In genomic region chrX:112731793-112732192, GRCh38 we compare ENCODE assay signal across 11 cellular contexts. TPM values are rescaled to one million over a fixed set of nuclear protein-coding genes. Genes with fewer than 3 reads are reported as not detected.
A peak's percentile ranks its signal among the peaks of the same experiment; 100 is the strongest.
DNase-seq lines count a peak whose midpoint lies in the region; ATAC-seq, FAIRE-seq and TF ChIP-seq lines count a peak whose summit lies in the region.
"Had no signal": no experiment of that assay in that cellular context is flagged by ENCODE, and none has a peak within 500 bp of the region (broad histone marks: within the 10 kb centered on the region; RNA-seq: fewer than 3 reads in every experiment).

No MANE protein-coding gene starts in this region.

- WGBS in HepG2 (ENCODE audit: low lambda C conversion rate), result 0% methylated on average over 3 of the region's 3 CpGs
- WGBS in aorta, 2 donors, result 49 to 81% methylated on average over 3 of the region's 3 CpGs

- H3K4me1 ChIP-seq in HCT116 (ENCODE audit: control insufficient read depth in 1 of 2, insufficient read depth in 2 of 2, low read length in 2 of 2) (no peaks in the 10 kb centered on the region), HepG2 (ENCODE audit: insufficient read depth, low read length) (no peaks in the 10 kb centered on the region), aorta (ENCODE audit: control insufficient read depth in 1 of 2, insufficient read depth in 2 of 2, low read length in 2 of 2) (no peaks in the 10 kb centered on the region)

- POLR2A ChIA-PET in HCT116 (lab: Charles Lee) (no interaction called here), HepG2 (lab: Yijun Ruan, JAX) (no interaction called here)

- no peak overlapping the region for H3K9ac ChIP-seq in HCT116 (ENCODE audit: low read length)
- H3K9ac ChIP-seq in HepG2 (ENCODE audit: insufficient read depth, low read depth, low read length), result no peak overlapping the region

- H3K4me3 ChIP-seq in HCT116 (replicated peaks in 1 of 2; ENCODE audit: low read depth in 1 of 2, low read length in 2 of 2) (no peak overlapping the region), HepG2 (replicated peaks in 1 of 3; ENCODE audit: insufficient read depth in 1 of 3, low read depth in 2 of 3, low read length in 3 of 3) (no peak overlapping the region), aorta (ENCODE audit: low read length in 2 of 2) (no peak overlapping the region), MG63 (no peak overlapping the region)

- RAD21 ChIA-PET in HCT116 (lab: Charles Lee; ENCODE audit: low non-redundant PET in 1 of 2, low total read pairs in 2 of 2, uncharacterized antibody in 2 of 2, unreplicated experiment in 2 of 2), result no interaction called here

- H3K79me2 ChIP-seq in HCT116 (ENCODE audit: insufficient read depth, low read length), result no peaks in the 10 kb centered on the region
- H3K79me2 ChIP-seq in HepG2 (ENCODE audit: insufficient read depth, low read length), result no peaks in the 10 kb centered on the region

- no peak overlapping the region for H2AFZ ChIP-seq in HCT116 (ENCODE audit: low read depth, low read length, poor library complexity, severe bottlenecking)
- H2AFZ ChIP-seq in HepG2 (ENCODE audit: low read length), result no peak overlapping the region

- TF ChIP-seq POLR2A in HCT116 (IDR thresholded peaks at IDR 0.05; ENCODE audit: borderline replicate concordance, extremely low read depth, insufficient read depth, insufficient read length) (no peak), HepG2 (IDR thresholded peaks at IDR 0.05; ENCODE audit: insufficient read depth in 1 of 2, low read depth in 2 of 2, low read length in 2 of 2) (no peak)

- in situ Hi-C loops in HepG2 (cut with HindIII; ENCODE audit: extremely low pct_ligation_motif_present, low pct_unique_long_range_greater_than_20kb), result no loop called here

- H3K27ac ChIP-seq in HCT116 (ENCODE audit: low read depth, low read length) (no peak overlapping the region), HepG2 (ENCODE audit: extremely low read length, insufficient read depth, low read length) (no peak overlapping the region), aorta (ENCODE audit: low read depth in 1 of 2, low read length in 2 of 2) (no peak overlapping the region)
- H3K27ac ChIP-seq: HL-60 had no signal

- no peaks in the 10 kb centered on the region for H3K9me2 ChIP-seq in HCT116 (ENCODE audit: insufficient read depth)

- H3K4me2 ChIP-seq in HCT116 (ENCODE audit: low read length), result no peak overlapping the region
- H3K4me2 ChIP-seq in HepG2 (ENCODE audit: low read depth, low read length), result no peak overlapping the region

- H4K20me1 ChIP-seq in HCT116 (ENCODE audit: insufficient read depth) (no peaks in the 10 kb centered on the region), HepG2 (ENCODE audit: insufficient read depth, low read length) (no peaks in the 10 kb centered on the region)

- H3K27me3 ChIP-seq in HCT116 (ENCODE audit: insufficient read depth, low read length) (no peaks in the 10 kb centered on the region), HepG2 (ENCODE audit: control insufficient read depth in 1 of 2, insufficient read depth in 2 of 2, low read length in 2 of 2) (no peaks in the 10 kb centered on the region), aorta (ENCODE audit: control insufficient read depth in 1 of 2, insufficient read depth in 2 of 2, low read length in 1 of 2) (no peaks in the 10 kb centered on the region), MG63 (no peaks in the 10 kb centered on the region)

- TF ChIP-seq CTCF in HCT116 (IDR thresholded peaks at IDR 0.05 in 2 of 3, conservative IDR thresholded peaks at IDR 0.05 in 1 of 3; ENCODE audit: borderline replicate concordance in 1 of 3, insufficient read depth in 1 of 3, low read depth in 2 of 3, low read length in 2 of 3) (peak in 1 of 3 experiments; percentile 7; a peak in 2 of 6 replicates), HepG2 (CRISPR knock-in tag; IDR thresholded peaks at IDR 0.05) (no peak)

- no peaks in the 10 kb centered on the region for H3K36me3 ChIP-seq in HCT116 (ENCODE audit: control insufficient read depth in 1 of 2, insufficient read depth in 2 of 2, low read length in 2 of 2)
- H3K36me3 ChIP-seq in HepG2 (replicated peaks in 1 of 2; ENCODE audit: control insufficient read depth in 1 of 2, insufficient read depth in 2 of 2, low read length in 2 of 2), result no peaks in the 10 kb centered on the region
- no peaks in the 10 kb centered on the region for H3K36me3 ChIP-seq in aorta (ENCODE audit: control insufficient read depth in 1 of 2, insufficient read depth in 2 of 2, low read length in 1 of 2)
- no peaks in the 10 kb centered on the region for H3K36me3 ChIP-seq in MG63

- TF ChIP-seq EP300 in HepG2 (IDR thresholded peaks at IDR 0.05; ENCODE audit: low read depth in 2 of 2, low read length in 2 of 2) (no peak), HepG2 (CRISPR knock-in tag; IDR thresholded peaks at IDR 0.05; ENCODE audit: borderline replicate concordance) (no peak)

- peak; percentile 40 for DNase-seq in DMS53 (lab: John Stamatoyannopoulos, UW)
- no peak for DNase-seq in HCT116 (ENCODE audit: low read depth, low spot score)
- DNase-seq in HepG2 (ENCODE audit: low spot score), result no peak
- no peak for DNase-seq in aorta
- no peak for DNase-seq in MG63
- DNase-seq in AG08396 (ENCODE audit: low spot score), result no peak
- DNase-seq: activated naive CD8-positive, alpha-beta T cell treated with anti-CD3 and anti-CD28 coated beads, Interleukin-2, amount 10 ng/mL, durations not matched to agents 7 days and 5 days; NCI-H226 had no signal

- CTCF ChIA-PET in HCT116 (lab: Charles Lee), result interaction anchor here (0.6 kb wide), 1 partner anchor 9 kb away, joined by 3 read pairs; no protein-coding TSS in a partner anchor
- CTCF ChIA-PET in HepG2 (lab: Yijun Ruan, JAX; ENCODE audit: low intra/inter-chr PET ratio, low total read pairs), result no interaction called here

- intact Hi-C loops in HCT116 (cut with micrococcal nuclease) (no loop called here), HepG2 (cut with micrococcal nuclease; ENCODE audit: unreplicated experiment) (no loop called here), aorta (cut with DNase I) (no loop called here)

- ATAC-seq in HCT116 (no peak), HepG2 (no peak), aorta (ENCODE audit: low FRiP score) (no peak), HG03432 (IDR thresholded peaks at IDR 0.05; ENCODE audit: unreplicated experiment) (no peak)

- peak; percentile 58 for FAIRE-seq in TTC549 (lab: Jason Lieb, UNC)
- peak; percentile 32 for FAIRE-seq in HepG2 (lab: Jason Lieb, UNC)

- BruUV-seq in HCT116 (replicated peaks; lab: Mats Ljungman, UMichigan) (no TSS peak), HepG2 (replicated peaks; lab: Mats Ljungman, UMichigan) (no TSS peak)

- 0 out of 2 replicates have a peak, but pooled peaks have one; percentile 11 for TF ChIP-seq RAD21 in HCT116 (IDR thresholded peaks at IDR 0.05; ENCODE audit: low read depth)
- no peak for TF ChIP-seq RAD21 in HepG2 (CRISPR knock-in tag; IDR thresholded peaks at IDR 0.05)

- H3K9me3 ChIP-seq in HCT116 (ENCODE audit: control insufficient read depth in 1 of 2, insufficient read depth in 1 of 2, low read depth in 1 of 2, low read length in 2 of 2) (no peaks in the 10 kb centered on the region), HepG2 (ENCODE audit: low read length) (no peaks in the 10 kb centered on the region), aorta (ENCODE audit: control insufficient read depth, low read length) (no peaks in the 10 kb centered on the region), MG63 (no peaks in the 10 kb centered on the region)

TF ChIP-seq in HCT116, 20 proteins besides CTCF, POLR2A, EP300 and RAD21 (continues in another document):
- TF ChIP-seq ZNF274 (IDR thresholded peaks at IDR 0.05; ENCODE audit: low read depth, low read length) (no peak), EGR1 (IDR thresholded peaks at IDR 0.05; ENCODE audit: low read depth) (no peak), CBX3 (IDR thresholded peaks at IDR 0.05; ENCODE audit: low read depth) (no peak), POLR2AphosphoS5 (IDR thresholded peaks at IDR 0.05; ENCODE audit: low read depth, low read length) (no peak)

RNA-seq across cellular contexts. Expression of gene LHFPL1, which starts 52.1 kb away (rescaled TPM):
- total RNA-seq in HCT116 (2021; ENCODE audit: unreplicated experiment) (not detected), HepG2 (2016; rRNA removed; fragmentation: Illumina TruSeq; extraction: Trizol) (not detected in 2 replicates), aorta (1 to 10 TPM; 1.2 to 2.3 TPM)
- polyA plus RNA-seq in HCT116 (2012), result not detected in 2 replicates
- total RNA-seq in HepG2 (2016; cell fraction: cytosol; rRNA removed; fragmentation: Illumina TruSeq; extraction: Trizol; ENCODE audit: low read depth), result not detected in 2 replicates
- not detected in 2 replicates for total RNA-seq in HepG2 (2016; cell fraction: insoluble cytoplasmic fraction; rRNA removed; fragmentation: Illumina TruSeq; extraction: Trizol)
- total RNA-seq in HepG2 (2016; cell fraction: membrane; rRNA removed; fragmentation: Illumina TruSeq; extraction: Trizol), result not detected in 2 replicates
- not detected in 2 replicates for total RNA-seq in HepG2 (2016; cell fraction: nucleus; rRNA removed; fragmentation: Illumina TruSeq; extraction: Trizol)
- polyA plus RNA-seq in HepG2 (2011; rRNA removed) (not detected in 2 replicates), aorta (1 to 10 TPM in 1 of 2 donors, under 1 TPM in 1; 0.13 to 1.6 TPM)
- not detected in 2 replicates for polyA plus RNA-seq in HepG2 (2011; cell fraction: cytosol; rRNA removed)
- not detected in 2 replicates for polyA plus RNA-seq in HepG2 (2011; cell fraction: nucleus; rRNA removed)
- polyA plus RNA-seq in HepG2 (2012), result not detected in 2 replicates
- not detected in 2 replicates for polyA plus RNA-seq in HepG2 (2016; cell fraction: cytosol; fragmentation: Illumina TruSeq; extraction: Trizol; ENCODE audit: low read depth)
- not detected in 2 replicates for polyA plus RNA-seq in HepG2 (2016; cell fraction: insoluble cytoplasmic fraction; fragmentation: Illumina TruSeq; extraction: Trizol; ENCODE audit: low read depth)
- polyA plus RNA-seq in HepG2 (2016; cell fraction: membrane; fragmentation: Illumina TruSeq; extraction: Trizol; ENCODE audit: low read depth), result not detected in 2 replicates
- polyA plus RNA-seq in HepG2 (2016; cell fraction: nucleus; fragmentation: Illumina TruSeq; extraction: Trizol; ENCODE audit: insufficient read depth, low read depth), result not detected in 2 replicates
- not detected in 2 replicates for polyA minus RNA-seq in HepG2 (2011; rRNA and poly(A)+ RNA removed; ENCODE audit: low replicate concordance)
- polyA minus RNA-seq in HepG2 (2011; cell fraction: cytosol; rRNA and poly(A)+ RNA removed), result not detected in 2 replicates
- polyA minus RNA-seq in HepG2 (2011; cell fraction: nucleus; rRNA and poly(A)+ RNA removed), result not detected in 2 replicates
- total RNA-seq in MG63 (2014; rRNA removed; shearing (Covaris generic); ENCODE audit: low replicate concordance), result not detected in 2 replicates
